In genomic region chr16:57857991-57858390, GRCh38 we compare ENCODE assay signal across 8 cellular contexts. TPM values are rescaled to one million over a fixed set of nuclear protein-coding genes. Genes with fewer than 3 reads are reported as not detected.
DNase-seq lines count a peak whose midpoint lies in the region; ATAC-seq and TF ChIP-seq lines count a peak whose summit lies in the region.
"Not testable (repeated sequence)": the region's sequence is repeated elsewhere in the genome, so short reads cannot be mapped to it uniquely, and the experiment has no call there.
"Had no signal": no experiment of that assay in that cellular context is flagged by ENCODE, and none has a peak within 500 bp of the region (broad histone marks: within the 10 kb centered on the region; RNA-seq: fewer than 3 reads in every experiment).

No MANE protein-coding gene starts in this region.

- H3K4me3 Mint-ChIP-seq in brain, result peak overlapping the region in 1 of 5 experiments; percentile 45

- DNase-seq in NCI-H69 (lab: John Stamatoyannopoulos, UW) (peak; percentile 19), cardiac muscle cell (ENCODE audit: low read depth in 1 of 2, low spot score in 1 of 2) (peak in 1 of 2 donors; percentile 36), myocyte (ENCODE audit: low read depth) (peak; percentile 17), suprapubic skin (ENCODE audit: low spot score in 2 of 2) (peak; percentile 4 to 15)
- not testable (repeated sequence) for DNase-seq in left cardiac atrium; right atrium auricular region (ENCODE audit: low spot score)

- H3K27me3 Mint-ChIP-seq in brain, result not testable (repeated sequence)

- H3K4me3 ChIP-seq in cardiac muscle cell, right atrium auricular region, suprapubic skin: not testable (repeated sequence)

- 74% methylated on average over 10 of the region's 10 CpGs for WGBS in suprapubic skin

- H3K27ac ChIP-seq in cardiac muscle cell (peak overlapping the region; percentile 90), right atrium auricular region (peak overlapping the region; percentile 59 to 67)
- H3K27ac ChIP-seq in suprapubic skin, result not testable (repeated sequence)

- not testable (repeated sequence) for TF ChIP-seq CTCF in brain (conservative IDR thresholded peaks at IDR 0.05); cardiac muscle cell (IDR thresholded peaks at IDR 0.05; ENCODE audit: low read depth, low read length); right atrium auricular region (IDR thresholded peaks at IDR 0.05); suprapubic skin (IDR thresholded peaks at IDR 0.05)

- not testable (repeated sequence) for H3K27me3 ChIP-seq in cardiac muscle cell, right atrium auricular region, suprapubic skin

- peak overlapping the region in 4 of 5 experiments; percentile 60 to 86 (median 74) for H3K27ac Mint-ChIP-seq in brain

- H3K4me1 Mint-ChIP-seq in brain, result peaks cover 24% of the 10 kb centered on the region

- peak; percentile 39 to 70 for ATAC-seq in left cardiac atrium

- not testable (repeated sequence) for TF ChIP-seq EP300 in suprapubic skin (IDR thresholded peaks at IDR 0.05)

- H3K4me1 ChIP-seq in cardiac muscle cell (ENCODE audit: low read depth) (peaks cover 31% of the 10 kb centered on the region), right atrium auricular region (peaks cover 0 to 12% of the 10 kb centered on the region in 2 donors)
- H3K4me1 ChIP-seq in suprapubic skin, result not testable (repeated sequence)

- not testable (repeated sequence) for TF ChIP-seq POLR2A in suprapubic skin (IDR thresholded peaks at IDR 0.05)

- H3K36me3 ChIP-seq in cardiac muscle cell, right atrium auricular region, suprapubic skin: not testable (repeated sequence)

- not testable (repeated sequence) for H3K9me3 ChIP-seq in cardiac muscle cell (ENCODE audit: low read depth); suprapubic skin
- H3K9me3 ChIP-seq in right atrium auricular region, result peaks cover 0 to 12% of the 10 kb centered on the region in 2 donors

- H3K9me3 Mint-ChIP-seq in brain, result peaks cover 6 to 28% (median 24%) of the 10 kb centered on the region in 5 experiments

- intact Hi-C loops in left cardiac atrium (cut with DNase I), result loop anchor here in 1 of 2 donors (2.0 kb wide), 1 partner anchor 55 kb away; the partner anchor contains the start of gene KIFC3

- H3K36me3 Mint-ChIP-seq in brain, result not testable (repeated sequence)

RNA-seq across cellular contexts. Expression of gene KIFC3, which starts 55.7 kb away (rescaled TPM):
- polyA plus RNA-seq in brain (ENCODE audit: insufficient read depth, low read depth, low replicate concordance) (78.3 TPM), cardiac muscle cell (24.8 and 33.0 TPM in 2 replicates)
- total RNA-seq in cardiac muscle cell (28.4 and 50.1 TPM in 2 replicates), left cardiac atrium (10 to 100 TPM; 37.1 to 55.4 TPM), right atrium auricular region (10 to 100 TPM; 40.6 to 59.5 TPM), myocyte (55.6 and 64.5 TPM in 2 replicates), suprapubic skin (100 to 1,000 TPM; 111 to 219 (median 153) TPM)
- polyA plus RNA-seq in myocyte (2012), result 48.3 TPM
- polyA plus RNA-seq: CD4-positive, alpha-beta memory T cell had no signal
